Comparison of ENCODE assay signal across 18 cellular contexts in the genomic region with DNA sequence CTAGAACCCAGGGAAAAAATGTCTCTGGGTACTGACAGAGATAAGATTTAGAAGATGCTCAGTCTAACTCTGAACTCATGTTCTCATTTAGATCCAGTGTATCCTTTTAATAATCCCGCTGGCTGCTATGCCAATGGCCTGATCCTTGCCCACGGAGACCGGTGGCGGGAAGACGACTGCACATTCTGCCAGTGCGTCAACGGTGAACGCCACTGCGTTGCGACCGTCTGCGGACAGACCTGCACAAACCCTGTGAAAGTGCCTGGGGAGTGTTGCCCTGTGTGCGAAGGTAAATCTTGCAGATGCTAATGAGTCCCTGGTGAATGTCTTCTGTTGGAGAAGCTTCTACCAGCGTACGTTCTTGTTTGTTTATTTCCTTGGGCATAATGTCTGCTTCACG.
"Had no signal": no experiment of that assay in that cellular context is flagged by ENCODE, and none has a peak within 500 bp of the region (broad histone marks: within the 10 kb centered on the region; RNA-seq: fewer than 3 reads in every experiment).

No MANE protein-coding gene starts in this region.

- H3K4me3 ChIP-seq: breast epithelium, gastrocnemius medialis, left lung, pancreas, skin epidermis, tibial artery had no signal

- ATAC-seq: activated CD4-positive, CD25-positive, alpha-beta regulatory T cell treated with anti-CD3 and anti-CD28 coated beads, Interleukin-2, amount 50 U/mL, for 24 hours; gastrocnemius medialis; stimulated activated effector memory CD8-positive, alpha-beta T cell treated with anti-CD3 and anti-CD28 coated beads, Interleukin-12 subunit alpha, Interleukin-12 subunit beta, amount 100 ng/mL, for 72 hours had no signal

- H3K27me3 ChIP-seq: breast epithelium, gastrocnemius medialis, left lung, pancreas, tibial artery had no signal

- H3K4me3 Mint-ChIP-seq: activated naive CD8-positive, alpha-beta T cell; memory B cell; neural crest cell; stimulated activated effector memory CD8-positive, alpha-beta T cell treated with anti-CD3 and anti-CD28 coated beads, Interleukin-12 subunit alpha, Interleukin-12 subunit beta, amount 100 ng/mL, for 72 hours; T-helper 1 cell treated with Interleukin-12 subunit alpha and Interleukin-12 subunit beta and Interleukin-4 antibody, amounts not matched to agents 30 μg/mL and 1 μg/mL, for 36 hours had no signal

- H3K4me1 Mint-ChIP-seq: memory B cell; neural crest cell; stimulated activated effector memory CD8-positive, alpha-beta T cell treated with anti-CD3 and anti-CD28 coated beads, Interleukin-12 subunit alpha, Interleukin-12 subunit beta, amount 100 ng/mL, for 72 hours had no signal

- H3K27ac Mint-ChIP-seq: activated naive CD8-positive, alpha-beta T cell; memory B cell; stimulated activated effector memory CD8-positive, alpha-beta T cell treated with anti-CD3 and anti-CD28 coated beads, Interleukin-12 subunit alpha, Interleukin-12 subunit beta, amount 100 ng/mL, for 72 hours; T-helper 1 cell treated with Interleukin-12 subunit alpha and Interleukin-12 subunit beta and Interleukin-4 antibody, amounts not matched to agents 30 μg/mL and 1 μg/mL, for 36 hours had no signal

- H3K27me3 Mint-ChIP-seq: activated naive CD8-positive, alpha-beta T cell; memory B cell had no signal

- FAIRE-seq: pancreas, TTC549 had no signal

- DNase-seq: activated CD4-positive, alpha-beta T cell treated with anti-CD3 and anti-CD28 coated beads, Interleukin-2, amount 50 U/mL, for 4 hours; activated effector memory CD4-positive, alpha-beta T cell treated with Interleukin-2 at 50 U/mL for 16 hours; activated T-cell treated with anti-CD3 and anti-CD28 coated beads, Interleukin-2, amount 50 U/mL, for 1 hour; amygdala; gastrocnemius medialis; islet precursor cell; pancreas; tibial artery had no signal

- H3K9me3 ChIP-seq: gastrocnemius medialis, pancreas had no signal
